Comparison of ENCODE assay signal across 11 cellular contexts in genomic region chr1:179550753-179551682, GRCh38. TPM values are rescaled to one million over a fixed set of nuclear protein-coding genes. Genes with fewer than 3 reads are reported as not detected.
DNase-seq lines count a peak whose midpoint lies in the region; ATAC-seq and TF ChIP-seq lines count a peak whose summit lies in the region.
"Had no signal": no experiment of that assay in that cellular context is flagged by ENCODE, and none has a peak within 500 bp of the region (broad histone marks: within the 10 kb centered on the region; RNA-seq: fewer than 3 reads in every experiment).

No MANE protein-coding gene starts in this region.

- DNase-seq in activated B cell treated with CpG ODN at 0.5 μM for 24 hours, result no peak
- peak; percentile 45 for DNase-seq in non-pigmented ciliary epithelial cell (ENCODE audit: low read depth)
- DNase-seq in stimulated activated CD4-positive, alpha-beta T cell treated with anti-CD3 and anti-CD28 coated beads, Interleukin-4, amount 100 ng/mL, for 1 hour, result no peak
- no peak for DNase-seq in T-helper 9 cell
- DNase-seq: T-helper 17 cell had no signal

- H3K27ac Mint-ChIP-seq in activated B cell treated with CpG ODN at 0.5 μM for 24 hours, result no peak overlapping the region
- H3K27ac Mint-ChIP-seq: T-helper 17 cell had no signal

- POLR2A ChIA-PET in activated B cell treated with CpG ODN at 0.5 μM for 24 hours (lab: Charles Lee), result no interaction called here

- H3K4me1 Mint-ChIP-seq in activated B cell treated with CpG ODN at 0.5 μM for 24 hours, result no peaks in the 10 kb centered on the region
- H3K4me1 Mint-ChIP-seq: T-helper 17 cell had no signal

- intact Hi-C loops in activated B cell treated with CpG ODN at 0.5 μM for 24 hours (cut with micrococcal nuclease), result no loop called here

- no peak for TF ChIP-seq CTCF in activated B cell treated with CpG ODN at 0.5 μM for 24 hours (IDR thresholded peaks at IDR 0.05)

- CTCF ChIA-PET in activated B cell treated with CpG ODN at 0.5 μM for 24 hours (lab: Charles Lee), result no interaction called here

- peak; percentile 55 for ATAC-seq in GM18858 (IDR thresholded peaks at IDR 0.05; ENCODE audit: unreplicated experiment)
- peak; percentile 75 for ATAC-seq in HG03565 (IDR thresholded peaks at IDR 0.05; ENCODE audit: unreplicated experiment)
- peak; percentile 42 for ATAC-seq in activated B cell treated with CpG ODN at 0.5 μM for 24 hours (ENCODE audit: low read depth)
- no peak for ATAC-seq in GM19395 (IDR thresholded peaks at IDR 0.05; ENCODE audit: unreplicated experiment)
- ATAC-seq in HG03135 (IDR thresholded peaks at IDR 0.05; ENCODE audit: unreplicated experiment), result no peak
- ATAC-seq: T-helper 17 cell had no signal

- no peaks in the 10 kb centered on the region for H3K9me3 Mint-ChIP-seq in activated B cell treated with CpG ODN at 0.5 μM for 24 hours

- H3K27me3 Mint-ChIP-seq in activated B cell treated with CpG ODN at 0.5 μM for 24 hours, result peaks cover 8% of the 10 kb centered on the region
- H3K27me3 Mint-ChIP-seq: T-helper 17 cell had no signal

- H3K36me3 Mint-ChIP-seq in activated B cell treated with CpG ODN at 0.5 μM for 24 hours (ENCODE audit: low read depth), result no peaks in the 10 kb centered on the region
- H3K36me3 Mint-ChIP-seq: IgD-negative memory B cell had no signal

- H3K4me3 Mint-ChIP-seq in activated B cell treated with CpG ODN at 0.5 μM for 24 hours, result no peak overlapping the region
- H3K4me3 Mint-ChIP-seq: IgD-negative memory B cell, T-helper 17 cell had no signal

RNA-seq across cellular contexts. Expression of gene NPHS2, which starts 24.7 kb away (rescaled TPM):
- total RNA-seq in activated B cell treated with CpG ODN at 0.5 μM for 24 hours, result not detected in 2 replicates
- total RNA-seq: lung microvascular endothelial cell, T-helper 17 cell had no signal

RNA-seq across cellular contexts. Expression of gene TDRD5, which starts 40.6 kb away (rescaled TPM):
- not detected in 2 replicates for total RNA-seq in activated B cell treated with CpG ODN at 0.5 μM for 24 hours
- total RNA-seq: T-helper 17 cell had no signal

Comparison
In these comparisons a context has a peak if more than half of its experiments do, and no peak if none do; other contexts are left out.
1. ATAC-seq: peak in GM18858 (single experiment), HG03565 (single experiment) and activated B cell treated with CpG ODN at 0.5 μM for 24 hours (single experiment); none in GM19395 (single experiment) and HG03135 (single experiment).